Comparison of ENCODE assay signal across 8 cellular contexts in the genomic region with DNA sequence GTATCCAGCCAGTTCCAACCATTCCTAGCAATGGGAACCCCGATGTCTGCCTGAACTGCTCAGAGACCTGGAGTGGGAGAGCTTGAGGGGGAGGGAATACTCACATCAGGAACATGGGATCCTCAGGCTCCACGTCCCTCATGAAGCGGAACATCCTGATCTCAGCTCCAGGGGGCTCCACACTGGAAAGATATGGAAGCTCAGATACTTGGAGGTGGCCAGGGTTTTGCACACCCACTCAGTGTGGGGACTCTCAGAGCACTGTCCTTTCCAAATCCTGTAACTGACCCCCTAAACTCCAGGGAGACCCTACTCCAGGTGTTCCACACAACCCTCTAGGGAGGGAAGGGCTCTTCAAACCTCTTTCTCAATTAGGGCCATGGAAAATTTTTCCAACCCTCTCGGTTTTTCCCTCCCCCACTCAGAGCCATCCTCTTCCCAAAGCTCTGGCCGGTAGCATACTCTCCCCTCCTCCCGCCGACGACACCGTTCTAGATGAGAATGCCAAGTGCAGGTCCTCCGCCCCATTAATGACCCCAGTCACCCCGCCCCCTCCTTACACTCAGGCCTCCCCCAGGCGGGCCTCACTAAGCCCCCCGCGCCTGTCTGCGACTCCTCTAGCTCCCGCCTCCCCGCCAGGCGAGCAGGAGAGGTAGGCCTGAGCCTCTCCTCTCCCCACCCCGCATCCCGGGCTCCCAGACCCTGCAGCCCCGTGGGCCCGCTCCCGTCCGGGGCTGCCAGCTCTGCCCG. TPM values are rescaled to one million over a fixed set of nuclear protein-coding genes. Genes with fewer than 3 reads are reported as not detected.
A peak's percentile ranks its signal among the peaks of the same experiment; 100 is the strongest.
DNase-seq lines count a peak whose midpoint lies in the region; ATAC-seq and TF ChIP-seq lines count a peak whose summit lies in the region.

No MANE protein-coding gene starts in this region.

- peaks cover 22% of the 10 kb centered on the region for H3K4me1 Mint-ChIP-seq in activated CD8-positive, alpha-beta memory T cell treated with anti-CD3 and anti-CD28 coated beads, Interleukin-2, amount 10 ng/mL, durations not matched to agents 7 days and 5 days
- H3K4me1 Mint-ChIP-seq in activated naive CD8-positive, alpha-beta T cell treated with anti-CD3 and anti-CD28 coated beads, Interleukin-2, amount 10 ng/mL, durations not matched to agents 7 days and 5 days: peaks cover 24% of the 10 kb centered on the region

- peak; percentile 3 for ATAC-seq in activated CD8-positive, alpha-beta memory T cell treated with anti-CD3 and anti-CD28 coated beads, Interleukin-2, amount 10 ng/mL, durations not matched to agents 7 days and 5 days
- ATAC-seq in activated naive CD8-positive, alpha-beta T cell treated with anti-CD3 and anti-CD28 coated beads, Interleukin-2, amount 10 ng/mL, durations not matched to agents 7 days and 5 days (ENCODE audit: low read depth): no peak
- no peak for ATAC-seq in psoas muscle
- ATAC-seq in HG02571 (IDR thresholded peaks at IDR 0.05; ENCODE audit: unreplicated experiment): no peak
- ATAC-seq in HG02678 (IDR thresholded peaks at IDR 0.05; ENCODE audit: unreplicated experiment): no peak

- no peaks in the 10 kb centered on the region for H3K9me3 Mint-ChIP-seq in activated CD8-positive, alpha-beta memory T cell treated with anti-CD3 and anti-CD28 coated beads, Interleukin-2, amount 10 ng/mL, durations not matched to agents 7 days and 5 days (ENCODE audit: low read depth)
- H3K9me3 Mint-ChIP-seq in activated naive CD8-positive, alpha-beta T cell treated with anti-CD3 and anti-CD28 coated beads, Interleukin-2, amount 10 ng/mL, durations not matched to agents 7 days and 5 days: no peaks in the 10 kb centered on the region

- WGBS in psoas muscle, 3 donors: 3 to 6% (median 4%) methylated on average over 22 to 25 of the region's 25 CpGs

- H3K27ac ChIP-seq in left ventricle myocardium inferior (replicated peaks) (peak overlapping the region; percentile 100), psoas muscle (peak overlapping the region; percentile 99)

- DNase-seq in activated CD8-positive, alpha-beta memory T cell treated with anti-CD3 and anti-CD28 coated beads, Interleukin-2, amount 10 ng/mL, durations not matched to agents 7 days and 5 days: peak; percentile 64
- DNase-seq in activated CD8-positive, alpha-beta memory T cell treated with anti-CD3 and anti-CD28 coated beads, Interleukin-2, amount 50 U/mL, for 48 hours: no peak
- peak; percentile 51 for DNase-seq in NCI-H1092 treated with DMSO at 0.1 percent for 48 hours (lab: John Stamatoyannopoulos, UW)
- no peak for DNase-seq in activated naive CD8-positive, alpha-beta T cell treated with anti-CD3 and anti-CD28 coated beads, Interleukin-2, amount 10 ng/mL, durations not matched to agents 7 days and 5 days
- peak; percentile 55 for DNase-seq in left ventricle myocardium inferior
- no peak for DNase-seq in psoas muscle

- H3K36me3 Mint-ChIP-seq in activated CD8-positive, alpha-beta memory T cell treated with anti-CD3 and anti-CD28 coated beads, Interleukin-2, amount 10 ng/mL, durations not matched to agents 7 days and 5 days: peaks cover 21% of the 10 kb centered on the region
- peaks cover 28% of the 10 kb centered on the region for H3K36me3 Mint-ChIP-seq in activated naive CD8-positive, alpha-beta T cell treated with anti-CD3 and anti-CD28 coated beads, Interleukin-2, amount 10 ng/mL, durations not matched to agents 7 days and 5 days

- peaks cover 2% of the 10 kb centered on the region for H3K27me3 Mint-ChIP-seq in activated CD8-positive, alpha-beta memory T cell treated with anti-CD3 and anti-CD28 coated beads, Interleukin-2, amount 10 ng/mL, durations not matched to agents 7 days and 5 days
- H3K27me3 Mint-ChIP-seq in activated naive CD8-positive, alpha-beta T cell treated with anti-CD3 and anti-CD28 coated beads, Interleukin-2, amount 10 ng/mL, durations not matched to agents 7 days and 5 days: peaks cover 8% of the 10 kb centered on the region

- H3K4me3 Mint-ChIP-seq in activated CD8-positive, alpha-beta memory T cell treated with anti-CD3 and anti-CD28 coated beads, Interleukin-2, amount 10 ng/mL, durations not matched to agents 7 days and 5 days: peak overlapping the region; percentile 90
- peak overlapping the region; percentile 95 for H3K4me3 Mint-ChIP-seq in activated naive CD8-positive, alpha-beta T cell treated with anti-CD3 and anti-CD28 coated beads, Interleukin-2, amount 10 ng/mL, durations not matched to agents 7 days and 5 days

- POLR2A ChIA-PET in activated naive CD8-positive, alpha-beta T cell treated with anti-CD3 and anti-CD28 coated beads, Interleukin-2, amount 10 ng/mL, durations not matched to agents 7 days and 5 days (lab: Charles Lee): interaction anchor here (0.5 to 3.8 kb wide), 30 partner anchors 8 to 259 kb away, joined by 3 to 43 read pairs (median 5); a partner anchor contains a TSS

- intact Hi-C loops in left ventricle myocardium inferior (cut with micrococcal nuclease): no loop called here
- intact Hi-C loops in psoas muscle (cut with DNase I): loop anchor here (5.0 to 10.0 kb wide), 2 partner anchors 72 to 75 kb away; a partner anchor contains a TSS

- TF ChIP-seq CTCF in left ventricle myocardium inferior (IDR thresholded peaks at IDR 0.05; ENCODE audit: borderline replicate concordance): no peak
- TF ChIP-seq CTCF in psoas muscle (IDR thresholded peaks at IDR 0.05): peak; percentile 16

- no peaks in the 10 kb centered on the region for H3K27me3 ChIP-seq in left ventricle myocardium inferior (ENCODE audit: low read depth)
- no peaks in the 10 kb centered on the region for H3K27me3 ChIP-seq in psoas muscle (ENCODE audit: insufficient read depth in 3 of 3, low read length in 2 of 3)

- CTCF ChIA-PET in activated CD8-positive, alpha-beta memory T cell treated with anti-CD3 and anti-CD28 coated beads, Interleukin-2, amount 10 ng/mL, durations not matched to agents 7 days and 5 days (lab: Charles Lee): interaction anchor here (0.8 to 9.9 kb wide), 31 partner anchors 9 to 215 kb away, joined by 3 to 120 read pairs (median 9); a partner anchor contains a TSS

- H3K36me3 ChIP-seq in left ventricle myocardium inferior (peaks cover 44% of the 10 kb centered on the region), psoas muscle (ENCODE audit: insufficient read depth in 1 of 2, low read depth in 1 of 2) (peaks cover 11 to 48% of the 10 kb centered on the region in 2 donors)

- H3K4me1 ChIP-seq in left ventricle myocardium inferior (peaks cover 30% of the 10 kb centered on the region), psoas muscle (peaks cover 12% of the 10 kb centered on the region)

- H3K27ac Mint-ChIP-seq in activated CD8-positive, alpha-beta memory T cell treated with anti-CD3 and anti-CD28 coated beads, Interleukin-2, amount 10 ng/mL, durations not matched to agents 7 days and 5 days: peak overlapping the region; percentile 98
- peak overlapping the region; percentile 98 for H3K27ac Mint-ChIP-seq in activated naive CD8-positive, alpha-beta T cell treated with anti-CD3 and anti-CD28 coated beads, Interleukin-2, amount 10 ng/mL, durations not matched to agents 7 days and 5 days

- peak overlapping the region; percentile 99 for H3K4me3 ChIP-seq in left ventricle myocardium inferior
- H3K4me3 ChIP-seq in psoas muscle: peak overlapping the region; percentile 99

- H3K9me3 ChIP-seq in left ventricle myocardium inferior (replicated peaks) (no peaks in the 10 kb centered on the region), psoas muscle (no peaks in the 10 kb centered on the region)

RNA-seq across cellular contexts. Expression of a gene that starts 0.6 kb away (rescaled TPM):
- total RNA-seq in activated CD8-positive, alpha-beta memory T cell treated with anti-CD3 and anti-CD28 coated beads, Interleukin-2, amount 10 ng/mL, durations not matched to agents 7 days and 5 days: 100 to 1,000 TPM; 102 to 113 TPM
- total RNA-seq in activated naive CD8-positive, alpha-beta T cell treated with anti-CD3 and anti-CD28 coated beads, Interleukin-2, amount 10 ng/mL, durations not matched to agents 7 days and 5 days: 100 to 1,000 TPM; 108 to 118 TPM
- total RNA-seq in left ventricle myocardium inferior: 153 TPM
- 100 to 1,000 TPM; 104 to 188 (median 132) TPM for total RNA-seq in psoas muscle
- polyA plus RNA-seq in psoas muscle: 100 to 1,000 TPM; 113 to 245 (median 176) TPM

RNA-seq across cellular contexts. Expression of a gene that starts 13.8 kb away (rescaled TPM):
- 100 to 1,000 TPM; 131 to 142 TPM for total RNA-seq in activated CD8-positive, alpha-beta memory T cell treated with anti-CD3 and anti-CD28 coated beads, Interleukin-2, amount 10 ng/mL, durations not matched to agents 7 days and 5 days
- 10 to 100 TPM; 36.2 to 43.5 TPM for total RNA-seq in activated naive CD8-positive, alpha-beta T cell treated with anti-CD3 and anti-CD28 coated beads, Interleukin-2, amount 10 ng/mL, durations not matched to agents 7 days and 5 days
- 104 TPM for total RNA-seq in left ventricle myocardium inferior
- 100 to 1,000 TPM in 1 of 4 donors, 10 to 100 TPM in 3; 69.0 to 104 (median 77.1) TPM for total RNA-seq in psoas muscle
- polyA plus RNA-seq in psoas muscle: 10 to 100 TPM; 65.4 to 93.7 (median 87.7) TPM

RNA-seq across cellular contexts. Expression of a gene that starts 20.0 kb away (rescaled TPM):
- total RNA-seq in activated CD8-positive, alpha-beta memory T cell treated with anti-CD3 and anti-CD28 coated beads, Interleukin-2, amount 10 ng/mL, durations not matched to agents 7 days and 5 days: 100 to 1,000 TPM; 320 to 420 TPM
- 10 to 100 TPM; 46.6 to 52.1 TPM for total RNA-seq in activated naive CD8-positive, alpha-beta T cell treated with anti-CD3 and anti-CD28 coated beads, Interleukin-2, amount 10 ng/mL, durations not matched to agents 7 days and 5 days
- total RNA-seq in left ventricle myocardium inferior (not detected), psoas muscle (under 1 TPM in 2 of 4 donors, not detected in 2; 0.11 to 0.24 TPM)
- polyA plus RNA-seq in psoas muscle: under 1 TPM in 2 of 3 donors, not detected in 1; 0.05 to 0.06 TPM

RNA-seq across cellular contexts. Expression of a gene that starts 28.5 kb away (rescaled TPM):
- 10 to 100 TPM; 28.2 to 30.0 TPM for total RNA-seq in activated CD8-positive, alpha-beta memory T cell treated with anti-CD3 and anti-CD28 coated beads, Interleukin-2, amount 10 ng/mL, durations not matched to agents 7 days and 5 days
- total RNA-seq in activated naive CD8-positive, alpha-beta T cell treated with anti-CD3 and anti-CD28 coated beads, Interleukin-2, amount 10 ng/mL, durations not matched to agents 7 days and 5 days: 10 to 100 TPM; 29.8 to 35.6 TPM
- total RNA-seq in left ventricle myocardium inferior (73.2 TPM), psoas muscle (10 to 100 TPM; 72.3 to 86.2 (median 77.1) TPM)
- polyA plus RNA-seq in psoas muscle: 100 to 1,000 TPM in 2 of 3 donors, 10 to 100 TPM in 1; 79.2 to 157 (median 104) TPM

RNA-seq across cellular contexts. Expression of a gene that starts 37.0 kb away (rescaled TPM):
- total RNA-seq in activated CD8-positive, alpha-beta memory T cell treated with anti-CD3 and anti-CD28 coated beads, Interleukin-2, amount 10 ng/mL, durations not matched to agents 7 days and 5 days: 1 to 10 TPM in 1 of 2 experiments, under 1 TPM in 1; 0.82 to 1.8 TPM
- total RNA-seq in activated naive CD8-positive, alpha-beta T cell treated with anti-CD3 and anti-CD28 coated beads, Interleukin-2, amount 10 ng/mL, durations not matched to agents 7 days and 5 days: 1 to 10 TPM; 2.6 to 3.0 TPM
- total RNA-seq in left ventricle myocardium inferior (7.4 TPM), psoas muscle (1 to 10 TPM; 2.3 to 4.9 (median 4.0) TPM)
- polyA plus RNA-seq in psoas muscle: 1 to 10 TPM in 1 of 3 donors, under 1 TPM in 2; 0.47 to 1.5 (median 0.91) TPM

Comparison
In these comparisons a context has a peak if more than half of its experiments do, and no peak if none do; other contexts are left out.
1. DNase-seq: peak in activated CD8-positive, alpha-beta memory T cell treated with anti-CD3 and anti-CD28 coated beads, Interleukin-2, amount 10 ng/mL, durations not matched to agents 7 days and 5 days (single experiment), NCI-H1092 treated with DMSO at 0.1 percent for 48 hours (single experiment) and left ventricle myocardium inferior (single experiment); none in activated CD8-positive, alpha-beta memory T cell treated with anti-CD3 and anti-CD28 coated beads, Interleukin-2, amount 50 U/mL, for 48 hours (single experiment), activated naive CD8-positive, alpha-beta T cell treated with anti-CD3 and anti-CD28 coated beads, Interleukin-2, amount 10 ng/mL, durations not matched to agents 7 days and 5 days (single experiment) and psoas muscle (0 of 2).
2. RNA of a gene that starts 20.0 kb away (total RNA-seq): 320 to 420 TPM in activated CD8-positive, alpha-beta memory T cell treated with anti-CD3 and anti-CD28 coated beads, Interleukin-2, amount 10 ng/mL, durations not matched to agents 7 days and 5 days and 46.6 to 52.1 TPM in activated naive CD8-positive, alpha-beta T cell treated with anti-CD3 and anti-CD28 coated beads, Interleukin-2, amount 10 ng/mL, durations not matched to agents 7 days and 5 days; not detected in left ventricle myocardium inferior (single experiment) and 0.11 to 0.24 TPM in psoas muscle; every median in the first group is over 10 times any median in the second.